20 cellular contexts compared by ENCODE assay signal in genomic region chr6:95365454-95365853, GRCh38.
"Had no signal": no experiment of that assay in that cellular context is flagged by ENCODE, and none has a peak within 500 bp of the region (broad histone marks: within the 10 kb centered on the region; RNA-seq: fewer than 3 reads in every experiment).

No MANE protein-coding gene starts in this region.

- H3K36me3 ChIP-seq: left lung, sigmoid colon, transverse colon, upper lobe of right lung, vagina had no signal

- ATAC-seq: effector memory CD8-positive, alpha-beta T cell; left cardiac atrium; left lung; naive thymus-derived CD4-positive, alpha-beta T cell; psoas muscle; right cardiac atrium; stimulated activated naive B cell treated with anti-CD40 and anti-IgM and Interleukin-4, amounts not matched to agents 10 μg/mL and 1 μg/mL and 100 μg/mL, for 72 hours; upper lobe of right lung had no signal

- H3K4me3 Mint-ChIP-seq: effector memory CD8-positive, alpha-beta T cell; naive thymus-derived CD4-positive, alpha-beta T cell; nephron; stimulated activated naive B cell treated with anti-CD40 and anti-IgM and Interleukin-4, amounts not matched to agents 10 μg/mL and 1 μg/mL and 100 μg/mL, for 72 hours; stimulated activated naive CD8-positive, alpha-beta T cell treated with anti-CD3 and anti-CD28 coated beads, Interleukin-15, Interleukin-2, amounts not matched to agents 100 ng/mL and 50 ng/mL, for 24 hours had no signal

- H3K9me3 Mint-ChIP-seq: effector memory CD8-positive, alpha-beta T cell; naive thymus-derived CD4-positive, alpha-beta T cell; nephron; stimulated activated naive B cell treated with anti-CD40 and anti-IgM and Interleukin-4, amounts not matched to agents 10 μg/mL and 1 μg/mL and 100 μg/mL, for 72 hours; stimulated activated naive CD8-positive, alpha-beta T cell treated with anti-CD3 and anti-CD28 coated beads, Interleukin-15, Interleukin-2, amounts not matched to agents 100 ng/mL and 50 ng/mL, for 24 hours had no signal

- H3K27me3 ChIP-seq: left lung, sigmoid colon, transverse colon, upper lobe of right lung, vagina had no signal

- H3K4me1 ChIP-seq: left lung, psoas muscle, sigmoid colon, transverse colon, upper lobe of right lung, vagina had no signal

- H3K27ac ChIP-seq: left lung, psoas muscle, sigmoid colon, transverse colon, upper lobe of right lung, vagina had no signal

- DNase-seq: cortex of kidney; effector memory CD8-positive, alpha-beta T cell; hypothalamus; left cardiac atrium; left lung; mesenchymal stem cell; midbrain; naive thymus-derived CD4-positive, alpha-beta T cell; nucleus accumbens; psoas muscle; right cardiac atrium; sigmoid colon; stimulated activated CD4-positive, alpha-beta T cell treated with anti-CD3 and anti-CD28 coated beads, Interleukin-2, amount 100 ng/mL, for 24 hours; stimulated activated CD4-positive, alpha-beta T cell treated with anti-CD3 and anti-CD28 coated beads, Interleukin-4, amount 100 ng/mL, for 24 hours; stimulated activated naive B cell treated with anti-CD40 and anti-IgM and Interleukin-4, amounts not matched to agents 10 μg/mL and 1 μg/mL and 100 μg/mL, for 72 hours; transverse colon; upper lobe of right lung had no signal

- H3K27ac Mint-ChIP-seq: effector memory CD8-positive, alpha-beta T cell; naive thymus-derived CD4-positive, alpha-beta T cell; nephron; stimulated activated naive B cell treated with anti-CD40 and anti-IgM and Interleukin-4, amounts not matched to agents 10 μg/mL and 1 μg/mL and 100 μg/mL, for 72 hours; stimulated activated naive CD8-positive, alpha-beta T cell treated with anti-CD3 and anti-CD28 coated beads, Interleukin-15, Interleukin-2, amounts not matched to agents 100 ng/mL and 50 ng/mL, for 24 hours had no signal

- H3K36me3 Mint-ChIP-seq: naive thymus-derived CD4-positive, alpha-beta T cell; stimulated activated naive B cell treated with anti-CD40 and anti-IgM and Interleukin-4, amounts not matched to agents 10 μg/mL and 1 μg/mL and 100 μg/mL, for 72 hours had no signal

- H3K4me1 Mint-ChIP-seq: naive thymus-derived CD4-positive, alpha-beta T cell; nephron; stimulated activated naive B cell treated with anti-CD40 and anti-IgM and Interleukin-4, amounts not matched to agents 10 μg/mL and 1 μg/mL and 100 μg/mL, for 72 hours had no signal

- H3K9me3 ChIP-seq: left lung, psoas muscle, sigmoid colon, transverse colon, upper lobe of right lung, vagina had no signal

- H3K4me3 ChIP-seq: left lung, psoas muscle, sigmoid colon, transverse colon, upper lobe of right lung, vagina had no signal

- H3K27me3 Mint-ChIP-seq: effector memory CD8-positive, alpha-beta T cell; stimulated activated naive B cell treated with anti-CD40 and anti-IgM and Interleukin-4, amounts not matched to agents 10 μg/mL and 1 μg/mL and 100 μg/mL, for 72 hours; stimulated activated naive CD8-positive, alpha-beta T cell treated with anti-CD3 and anti-CD28 coated beads, Interleukin-15, Interleukin-2, amounts not matched to agents 100 ng/mL and 50 ng/mL, for 24 hours had no signal
